ENCODE assay signal across 14 cellular contexts in the genomic region with DNA sequence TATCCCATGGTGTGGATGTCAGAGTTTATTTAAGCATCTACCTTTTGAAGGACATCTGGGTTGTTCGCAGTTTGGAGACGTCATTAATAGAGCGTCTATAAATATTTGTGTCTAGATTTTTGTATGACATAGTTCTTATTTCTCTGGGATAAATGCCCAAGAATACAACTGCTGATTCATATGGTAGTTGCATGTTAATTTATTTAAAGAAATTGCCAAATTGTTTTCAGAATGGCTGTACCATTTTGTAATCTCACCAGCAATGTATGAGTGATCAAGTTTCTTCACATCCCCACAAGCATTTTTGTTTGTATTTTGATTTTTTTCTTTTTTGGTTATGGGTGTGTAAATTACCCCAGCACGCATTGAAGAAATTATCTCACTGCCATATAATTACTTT.
A peak's percentile ranks its signal among the peaks of the same experiment; 100 is the strongest.
DNase-seq lines count a peak whose midpoint lies in the region; ATAC-seq and TF ChIP-seq lines count a peak whose summit lies in the region.
"Had no signal": no experiment of that assay in that cellular context is flagged by ENCODE, and none has a peak within 500 bp of the region (broad histone marks: within the 10 kb centered on the region; RNA-seq: fewer than 3 reads in every experiment).

No MANE protein-coding gene starts in this region.

- H2BK15ac ChIP-seq in IMR-90 (ENCODE audit: low read depth, low read length): no peak overlapping the region

- H3K79me2 ChIP-seq in ACC112 (ENCODE audit: control insufficient read depth, insufficient read depth, low read length, unreplicated experiment) (no peaks in the 10 kb centered on the region), MM.1S (ENCODE audit: low read length) (no peaks in the 10 kb centered on the region)

- WGBS in IMR-90 (ENCODE audit: extremely low coverage in 2 of 2, insufficient read length in 1 of 2), 2 experiments: no CpG with 5 or more reads among the region's 4 CpGs

- H2BK5ac ChIP-seq in IMR-90 (ENCODE audit: low read depth, low read length, poor library complexity, severe bottlenecking): no peak overlapping the region

- no peak overlapping the region for H3K4me3 ChIP-seq in ACC112 (ENCODE audit: low read depth, low read length)
- no peak overlapping the region for H3K4me3 ChIP-seq in IMR-90 (ENCODE audit: insufficient read depth, low read depth, low read length)
- no peak overlapping the region for H3K4me3 ChIP-seq in choroid plexus epithelial cell (ENCODE audit: low read depth, low read length)
- H3K4me3 ChIP-seq in fibroblast of pulmonary artery (replicated peaks; ENCODE audit: low read depth, low read length): no peak overlapping the region
- H3K4me3 ChIP-seq in vagina: no peak overlapping the region
- no peak overlapping the region for H3K4me3 ChIP-seq in MM.1S (ENCODE audit: low read length)
- H3K4me3 ChIP-seq: HAP-1 had no signal

- in situ Hi-C loops in IMR-90 (cut with MboI; ENCODE audit: low sequenced_read_pairs): no loop called here

- no peaks in the 10 kb centered on the region for H3K9me2 ChIP-seq in MM.1S (replicated peaks; ENCODE audit: insufficient read depth, low read length)

- no peak overlapping the region for H4K91ac ChIP-seq in IMR-90 (ENCODE audit: insufficient read depth, low read depth, low read length)

- H2BK120ac ChIP-seq in IMR-90 (ENCODE audit: low read depth, low read length): no peak overlapping the region

- no peaks in the 10 kb centered on the region for H3K79me1 ChIP-seq in IMR-90 (ENCODE audit: low read depth in 1 of 2, low read length in 2 of 2)

- peak; percentile 27; the same call in 1 of the 2 replicates for ATAC-seq in IMR-90 (ENCODE audit: low read depth)

- DNase-seq in IMR-90: peak; percentile 31
- DNase-seq in choroid plexus epithelial cell (ENCODE audit: low read depth): peak; percentile 41
- peak; percentile 27 for DNase-seq in fibroblast of pulmonary artery (ENCODE audit: low read depth)
- no peak for DNase-seq in AG08395 (ENCODE audit: low spot score)
- DNase-seq in vagina (ENCODE audit: extremely low spot score in 2 of 2): no peak
- DNase-seq in nucleus accumbens (lab: John Stamatoyannopoulos, UW): no peak
- no peak for DNase-seq in MM.1S
- DNase-seq: 8988T; AML-193; Caco-2; CD4-positive, alpha-beta T cell had no signal

- no peak overlapping the region for H2AK9ac ChIP-seq in IMR-90 (replicated peaks; ENCODE audit: low read depth, low read length, poor library complexity)

- 0 out of 2 replicates have a peak overlapping the region, but pooled peaks have one; percentile 11 for H3K27ac ChIP-seq in ACC112 (ENCODE audit: low read depth, low read length)
- no peak overlapping the region for H3K27ac ChIP-seq in IMR-90 (ENCODE audit: insufficient read depth, low read length)
- H3K27ac ChIP-seq in vagina: no peak overlapping the region
- H3K27ac ChIP-seq in MM.1S (ENCODE audit: low read length): no peak overlapping the region
- H3K27ac ChIP-seq: C4-2B had no signal

- no TSS peak for BruUV-seq in IMR-90 (replicated peaks; lab: Mats Ljungman, UMichigan)

- intact Hi-C loops in IMR-90 (cut with micrococcal nuclease): loop anchor here (1.0 to 10.0 kb wide), 3 partner anchors 255 to 1735 kb away; no protein-coding TSS in a partner anchor
- intact Hi-C loops in vagina (cut with DNase I): no loop called here

- H2AK5ac ChIP-seq in IMR-90 (ENCODE audit: low read depth, low read length): no peak overlapping the region

- H4K20me1 ChIP-seq in IMR-90 (ENCODE audit: insufficient read depth, low read length): no peaks in the 10 kb centered on the region
- no peaks in the 10 kb centered on the region for H4K20me1 ChIP-seq in MM.1S (ENCODE audit: insufficient read depth, low read length)

- H3K4me2 ChIP-seq in IMR-90 (ENCODE audit: low read depth, low read length): no peak overlapping the region
- no peak overlapping the region for H3K4me2 ChIP-seq in MM.1S (ENCODE audit: low read depth, low read length)

- no peak overlapping the region for H4K8ac ChIP-seq in IMR-90 (ENCODE audit: low read depth in 2 of 2, low read length in 2 of 2)

- no peak overlapping the region for H3K9ac ChIP-seq in IMR-90 (ENCODE audit: low read depth, low read length)
- no peak overlapping the region for H3K9ac ChIP-seq in MM.1S (ENCODE audit: low read length)

- no peak for TF ChIP-seq RAD21 in IMR-90 (IDR thresholded peaks at IDR 0.05; ENCODE audit: low read length)

- TF ChIP-seq CTCF in IMR-90 (conservative IDR thresholded peaks at IDR 0.05; ENCODE audit: low read depth, low read length) (no peak), choroid plexus epithelial cell (conservative IDR thresholded peaks at IDR 0.05; ENCODE audit: low read depth, low read length) (no peak), fibroblast of pulmonary artery (IDR thresholded peaks at IDR 0.05; ENCODE audit: low read length, missing control alignments) (no peak), vagina (IDR thresholded peaks at IDR 0.05) (no peak), MM.1S (IDR thresholded peaks at IDR 0.05; ENCODE audit: low read length) (no peak)

- no peak for TF ChIP-seq POLR2A in IMR-90 (IDR thresholded peaks at IDR 0.05; ENCODE audit: low read depth, low read length)
- TF ChIP-seq POLR2A in vagina (IDR thresholded peaks at IDR 0.05): no peak

- no peak overlapping the region for H2AFZ ChIP-seq in ACC112 (ENCODE audit: low read length, unreplicated experiment)
- no peak overlapping the region for H2AFZ ChIP-seq in IMR-90 (replicated peaks; ENCODE audit: low read length, poor library complexity)
- no peak overlapping the region for H2AFZ ChIP-seq in MM.1S (ENCODE audit: low read length)

- CTCF ChIA-PET in IMR-90 (lab: Yijun Ruan, JAX): no interaction called here

- H3K27me3 ChIP-seq in ACC112 (ENCODE audit: insufficient read depth, low read length) (no peaks in the 10 kb centered on the region), IMR-90 (ENCODE audit: control insufficient read depth, insufficient read depth, low read length) (no peaks in the 10 kb centered on the region), vagina (no peaks in the 10 kb centered on the region), MM.1S (replicated peaks; ENCODE audit: insufficient read depth, low read length) (no peaks in the 10 kb centered on the region)

- H3K36me3 ChIP-seq in ACC112 (ENCODE audit: insufficient read depth, low read length): no peaks in the 10 kb centered on the region
- H3K36me3 ChIP-seq in IMR-90 (ENCODE audit: control insufficient read depth, insufficient read depth, low read length): no peaks in the 10 kb centered on the region
- no peaks in the 10 kb centered on the region for H3K36me3 ChIP-seq in vagina
- H3K36me3 ChIP-seq in MM.1S (replicated peaks; ENCODE audit: insufficient read depth, low read length): no peaks in the 10 kb centered on the region
- H3K36me3 ChIP-seq: HAP-1 had no signal

- no peak overlapping the region for H2BK20ac ChIP-seq in IMR-90 (ENCODE audit: low read depth, low read length)

- H4K5ac ChIP-seq in IMR-90 (ENCODE audit: low read depth, low read length): no peak overlapping the region

- H3K18ac ChIP-seq in IMR-90 (ENCODE audit: low read depth, low read length): no peak overlapping the region

- H3K9me3 ChIP-seq in IMR-90 (ENCODE audit: control insufficient read depth, insufficient read depth, low read length) (no peaks in the 10 kb centered on the region), vagina (no peaks in the 10 kb centered on the region), MM.1S (replicated peaks; ENCODE audit: insufficient read depth, low read length) (no peaks in the 10 kb centered on the region)
- H3K9me3 ChIP-seq: Caco-2, HAP-1 had no signal

- H3K9me1 ChIP-seq in IMR-90 (ENCODE audit: insufficient read depth, low read length): no peaks in the 10 kb centered on the region

- H3K23ac ChIP-seq in IMR-90 (ENCODE audit: low read depth, low read length): no peak overlapping the region

- no peak overlapping the region for H3K4ac ChIP-seq in IMR-90 (ENCODE audit: low read depth, low read length)

- H3K56ac ChIP-seq in IMR-90 (ENCODE audit: extremely low read depth, insufficient read depth, low read length): no peak overlapping the region

- no peak overlapping the region for H3K14ac ChIP-seq in IMR-90 (replicated peaks; ENCODE audit: low read depth, low read length)

- dilution Hi-C loops in IMR-90 (cut with HindIII; ENCODE audit: low sequenced_read_pairs, unreplicated experiment): no loop called here

- POLR2A ChIA-PET in IMR-90 (lab: Charles Lee; ENCODE audit: unreplicated experiment): no interaction called here

- H3K4me1 ChIP-seq in ACC112 (ENCODE audit: control insufficient read depth, insufficient read depth, low read length, unreplicated experiment) (no peaks in the 10 kb centered on the region), IMR-90 (ENCODE audit: control insufficient read depth, insufficient read depth, low read length) (no peaks in the 10 kb centered on the region), vagina (no peaks in the 10 kb centered on the region), MM.1S (ENCODE audit: low read length) (no peaks in the 10 kb centered on the region)
- H3K4me1 ChIP-seq: Caco-2, HAP-1 had no signal

- no peaks in the 10 kb centered on the region for H3F3A ChIP-seq in MM.1S (ENCODE audit: insufficient read depth, low read length)

TF ChIP-seq in IMR-90, 13 proteins besides CTCF, POLR2A, EP300 and RAD21 (continues in another document):
- no peak for TF ChIP-seq MAZ (IDR thresholded peaks at IDR 0.05; ENCODE audit: borderline replicate concordance, low read depth, low read length)
- TF ChIP-seq CEBPB (IDR thresholded peaks at IDR 0.05; ENCODE audit: low read depth, low read length): no peak
- no peak for TF ChIP-seq ELK1 (IDR thresholded peaks at IDR 0.05; ENCODE audit: borderline replicate concordance, low read depth, low read length)
- no peak for TF ChIP-seq NFE2L2 (IDR thresholded peaks at IDR 0.05; ENCODE audit: low read depth, low read length)
- no peak for TF ChIP-seq BHLHE40 (IDR thresholded peaks at IDR 0.05; ENCODE audit: low read depth, low read length)
- TF ChIP-seq RFX5 (IDR thresholded peaks at IDR 0.05; ENCODE audit: low read depth, low read length): no peak
- TF ChIP-seq RCOR1 (IDR thresholded peaks at IDR 0.05; ENCODE audit: insufficient replicate concordance, low read length): no peak
- no peak for TF ChIP-seq MXI1 (IDR thresholded peaks at IDR 0.05; ENCODE audit: borderline replicate concordance, low read depth, low read length)

Comparison
In these comparisons a context has a peak if more than half of its experiments do, and no peak if none do; other contexts are left out.
1. DNase-seq: peak in IMR-90 (single experiment), choroid plexus epithelial cell (single experiment) and fibroblast of pulmonary artery (single experiment); none in AG08395 (single experiment), vagina (0 of 2), nucleus accumbens (0 of 56) and MM.1S (single experiment).